8 cellular contexts compared by ENCODE assay signal in genomic region chrX:120468825-120469525, GRCh38. TPM values are rescaled to one million over a fixed set of nuclear protein-coding genes. Genes with fewer than 3 reads are reported as not detected.
A peak's percentile ranks its signal among the peaks of the same experiment; 100 is the strongest.
DNase-seq lines count a peak whose midpoint lies in the region; TF ChIP-seq lines count a peak whose summit lies in the region.

LAMP2 (minus strand) TSS chrX:120469296; CDS start chrX:120469169, 127 bp downstream.

- no peak within 1 kb of the TSS for H4K91ac ChIP-seq in neuronal stem cell (ENCODE audit: low read depth, low read length, poor library complexity)

- H3K27me3 ChIP-seq in neuronal stem cell (ENCODE audit: control insufficient read depth in 3 of 3, insufficient read depth in 3 of 3, low read depth in 1 of 3, low read length in 3 of 3): peaks cover 0 to 3% (median 0%) of the 10 kb centered on the region in 3 experiments
- no peaks in the 10 kb centered on the region for H3K27me3 ChIP-seq in subcutaneous abdominal adipose tissue (ENCODE audit: control insufficient read depth in 5 of 5, insufficient read depth in 4 of 5, low read length in 5 of 5)

- peak within 1 kb of the TSS; percentile 43 for H3K4me2 ChIP-seq in neuronal stem cell (ENCODE audit: insufficient read depth, low read length, poor library complexity, severe bottlenecking)

- TF ChIP-seq CTCF in HFFc6 (IDR thresholded peaks at IDR 0.05): no peak

- peak within 1 kb of the TSS; percentile 80 for H3K23ac ChIP-seq in neuronal stem cell (ENCODE audit: low read depth, low read length, poor library complexity)

- in situ Hi-C loops in SK-MEL-5 (cut with HindIII; ENCODE audit: low pct_unique_long_range_greater_than_20kb, low sequenced_read_pairs): no loop called here

- DNase-seq in GM04503 (ENCODE audit: low read depth) (peak; percentile 47), HFFc6 (peak; percentile 83), NAMALWA (ENCODE audit: low spot score) (peak; percentile 84), SK-MEL-5 (ENCODE audit: low read depth, low spot score) (peak; percentile 90), foreskin melanocyte (peak; percentile 79), neuronal stem cell (ENCODE audit: low spot score) (peak; percentile 67)
- DNase-seq in activated naive CD4-positive, alpha-beta T cell treated with Interleukin-2 at 50 U/mL for 16 hours: peak; percentile 83

- H3K27ac ChIP-seq in neuronal stem cell (replicated peaks; ENCODE audit: low read length) (peak within 1 kb of the TSS; percentile 43), subcutaneous abdominal adipose tissue (ENCODE audit: low read depth, low read length) (peak within 1 kb of the TSS; percentile 90)

- peak within 1 kb of the TSS; percentile 73 to 93 for H3K4me3 ChIP-seq in neuronal stem cell (ENCODE audit: low read length in 2 of 2)
- peak within 1 kb of the TSS; percentile 64 to 87 (median 75) for H3K4me3 ChIP-seq in subcutaneous abdominal adipose tissue (ENCODE audit: low read depth in 1 of 5, low read length in 5 of 5)

- no peak within 1 kb of the TSS for H3K4ac ChIP-seq in neuronal stem cell (ENCODE audit: low read length)

- 0 out of 2 replicates have a peak, but pooled peaks cover 5% of the 10 kb centered on the region for H3K4me1 Mint-ChIP-seq in HFFc6 (ENCODE audit: low read depth)

- H4K8ac ChIP-seq in neuronal stem cell (ENCODE audit: low read depth, low read length): no peak within 1 kb of the TSS

- no peaks in the 10 kb centered on the region for H3K9me3 ChIP-seq in neuronal stem cell (replicated peaks in 1 of 2; ENCODE audit: control insufficient read depth in 2 of 2, insufficient read depth in 1 of 2, low read depth in 1 of 2, low read length in 2 of 2)
- H3K9me3 ChIP-seq in subcutaneous abdominal adipose tissue (ENCODE audit: control insufficient read depth in 5 of 5, low read length in 5 of 5): no peaks in the 10 kb centered on the region

- H3K4me3 Mint-ChIP-seq in HFFc6: peak within 1 kb of the TSS; percentile 96

- no peak within 1 kb of the TSS for H2BK12ac ChIP-seq in neuronal stem cell (ENCODE audit: low read length)

- H3K14ac ChIP-seq in neuronal stem cell (ENCODE audit: low read length): no peak within 1 kb of the TSS

- peak within 1 kb of the TSS; percentile 91 for H2AFZ ChIP-seq in neuronal stem cell (ENCODE audit: low read length)

- H3K79me1 ChIP-seq in neuronal stem cell (ENCODE audit: low read depth, low read length): no peaks in the 10 kb centered on the region

- H3K27ac Mint-ChIP-seq in HFFc6: peak within 1 kb of the TSS; percentile 86

- no peaks in the 10 kb centered on the region for H3K9me3 Mint-ChIP-seq in HFFc6

- no peak within 1 kb of the TSS for H2BK15ac ChIP-seq in neuronal stem cell (ENCODE audit: low read length)

- H3K36me3 ChIP-seq in neuronal stem cell (replicated peaks in 1 of 2; ENCODE audit: control insufficient read depth in 2 of 2, insufficient read depth in 2 of 2, low read length in 2 of 2) (no peaks in the 10 kb centered on the region), subcutaneous abdominal adipose tissue (ENCODE audit: control insufficient read depth in 5 of 5, insufficient read depth in 5 of 5, low read length in 5 of 5) (no peaks in the 10 kb centered on the region)

- H2AK5ac ChIP-seq in neuronal stem cell (ENCODE audit: low read depth, low read length): no peak within 1 kb of the TSS

- H3K18ac ChIP-seq in neuronal stem cell (ENCODE audit: low read length): peak within 1 kb of the TSS; percentile 64

- peaks cover 1% of the 10 kb centered on the region; the same call in 1 of the 2 replicates for H3K27me3 Mint-ChIP-seq in HFFc6 (ENCODE audit: insufficient read depth)

- H3K36me3 Mint-ChIP-seq in HFFc6 (ENCODE audit: low read depth): no peaks in the 10 kb centered on the region

- H2BK120ac ChIP-seq in neuronal stem cell (ENCODE audit: low read depth, low read length): no peak within 1 kb of the TSS

- no peak within 1 kb of the TSS for H2BK5ac ChIP-seq in neuronal stem cell (ENCODE audit: low read length)

- peak within 1 kb of the TSS; percentile 81 for H3K9ac ChIP-seq in neuronal stem cell (ENCODE audit: low read depth, low read length, poor library complexity)
- H3K9ac ChIP-seq in subcutaneous abdominal adipose tissue (ENCODE audit: low read length in 5 of 5): peak within 1 kb of the TSS; percentile 8 to 93 (median 84)

- H3K4me1 ChIP-seq in neuronal stem cell (ENCODE audit: control insufficient read depth in 2 of 2, insufficient read depth in 1 of 2, low read depth in 1 of 2, low read length in 2 of 2): no peaks in the 10 kb centered on the region
- peaks cover 0 to 20% (median 17%) of the 10 kb centered on the region in 5 donors for H3K4me1 ChIP-seq in subcutaneous abdominal adipose tissue (ENCODE audit: control insufficient read depth in 5 of 5, insufficient read depth in 5 of 5, low read length in 5 of 5)

- WGBS in neuronal stem cell (ENCODE audit: extremely low coverage in 2 of 2, insufficient read length in 2 of 2, insufficient replicate concordance in 1 of 2), 2 donors: no CpG with 5 or more reads among the region's 50 CpGs

RNA-seq across cellular contexts. Expression of gene LAMP2, which starts in this region (rescaled TPM):
- total RNA-seq in HFFc6 (2021; fragmentation: NEBNext Ultra II Directional; extraction: Animal tissue kit (Norgen Biotek cat#: 25700)): 100 to 1,000 TPM in 5 of 6 experiments, 10 to 100 TPM in 1; 95.6 to 124 (median 114) TPM
- total RNA-seq in SK-MEL-5 (2014; rRNA removed; shearing (Covaris generic)): 218 and 221 TPM in 2 replicates
- polyA plus RNA-seq in SK-MEL-5 (2015; cell fraction: cytosol; rRNA removed): 278 and 347 TPM in 2 replicates
- 67.8 and 70.2 TPM in 2 replicates for polyA plus RNA-seq in SK-MEL-5 (2015; cell fraction: nucleus; rRNA removed)
- 16.4 TPM for polyA plus RNA-seq in neuronal stem cell (2013, experiment 1 of 2)
- polyA plus RNA-seq in neuronal stem cell (2013, experiment 2 of 2): 16.9 TPM

Comparison
In these comparisons a context has a peak if more than half of its experiments do, and no peak if none do; other contexts are left out.
1. Peak in every context shown above with its lines: DNase-seq, H3K4me3 ChIP-seq and H3K27ac ChIP-seq.